ENCODE assay signal across 31 cellular contexts in genomic region chr1:221251580-221251979, GRCh38.
"Had no signal": no experiment of that assay in that cellular context is flagged by ENCODE, and none has a peak within 500 bp of the region (broad histone marks: within the 10 kb centered on the region; RNA-seq: fewer than 3 reads in every experiment).

No MANE protein-coding gene starts in this region.

- H3K27ac Mint-ChIP-seq: naive thymus-derived CD8-positive, alpha-beta T cell; natural killer cell treated with Interleukin-12 subunit alpha and Interleukin-12 subunit beta and Interleukin-15 and Interleukin-18, amount 100 ng/mL, for 72 hours; nephron progenitor cell; stimulated activated memory B cell treated with anti-CD40 and anti-IgM and Interleukin-4, amounts not matched to agents 10 μg/mL and 1 μg/mL and 100 μg/mL, for 72 hours; type B pancreatic cell had no signal

- H3K27me3 Mint-ChIP-seq: stimulated activated naive CD8-positive, alpha-beta T cell treated with anti-CD3 and anti-CD28 coated beads, Interleukin-15, amount 100 ng/mL, for 72 hours; type B pancreatic cell had no signal

- H3K4me1 ChIP-seq: pancreas, prostate gland, spleen, suprapubic skin, testis, tibial artery, transverse colon, upper lobe of right lung, uterus had no signal

- H3K9me3 Mint-ChIP-seq: natural killer cell treated with Interleukin-12 subunit alpha and Interleukin-12 subunit beta and Interleukin-15 and Interleukin-18, amount 100 ng/mL, for 72 hours; type B pancreatic cell had no signal

- H3K27me3 ChIP-seq: neutrophil, pancreas, spleen, suprapubic skin, testis, tibial artery, transverse colon, upper lobe of right lung, uterus had no signal

- H3K4me2 ChIP-seq: smooth muscle cell had no signal

- DNase-seq: naive thymus-derived CD8-positive, alpha-beta T cell; nephron progenitor cell; nucleus accumbens; pancreas; retina; right cardiac atrium; spleen; stimulated activated CD4-positive, alpha-beta T cell treated with anti-CD3 and anti-CD28 coated beads, Interleukin-12 subunit alpha, Interleukin-12 subunit beta, amount 100 ng/mL, for 4 hours; stimulated activated CD4-positive, alpha-beta T cell treated with anti-CD3 and anti-CD28 coated beads, Interleukin-1b, Interleukin-23, amount 100 ng/mL, for 48 hours; stimulated activated CD4-positive, alpha-beta T cell treated with anti-CD3 and anti-CD28 coated beads, Interleukin-4, amount 100 ng/mL, for 1 hour; stimulated activated CD4-positive, alpha-beta T cell treated with anti-CD3 and anti-CD28 coated beads, Interleukin-4, amount 100 ng/mL, for 4 hours; stimulated activated CD8-positive, alpha-beta memory T cell treated with anti-CD3 and anti-CD28 coated beads, Interleukin-4, amount 100 ng/mL, for 48 hours; stimulated activated naive CD4-positive, alpha-beta T cell; stimulated activated naive CD8-positive, alpha-beta T cell treated with anti-CD3 and anti-CD28 coated beads, Interleukin-15, amount 100 ng/mL, for 72 hours; stimulated activated naive CD8-positive, alpha-beta T cell treated with anti-CD3 and anti-CD28 coated beads, Interleukin-15, Interleukin-2, amounts not matched to agents 100 U/mL and 50 U/mL, for 24 hours; substantia nigra; testis; tibial artery; transverse colon; upper lobe of right lung; uterus had no signal

- H3K27ac ChIP-seq: neutrophil, pancreas, prostate gland, skin epidermis, spleen, suprapubic skin, testis, tibial artery, transverse colon, upper lobe of right lung, uterus had no signal

- H3K36me3 Mint-ChIP-seq: natural killer cell treated with Interleukin-12 subunit alpha and Interleukin-12 subunit beta and Interleukin-15 and Interleukin-18, amount 100 ng/mL, for 72 hours; type B pancreatic cell had no signal

- H3K36me3 ChIP-seq: neutrophil, pancreas, prostate gland, spleen, suprapubic skin, tibial artery, transverse colon, upper lobe of right lung, uterus had no signal

- H3K4me1 Mint-ChIP-seq: naive thymus-derived CD8-positive, alpha-beta T cell; neural crest cell; stimulated activated memory B cell treated with anti-CD40 and anti-IgM and Interleukin-4, amounts not matched to agents 10 μg/mL and 1 μg/mL and 100 μg/mL, for 72 hours; stimulated activated naive CD8-positive, alpha-beta T cell treated with anti-CD3 and anti-CD28 coated beads, Interleukin-15, amount 100 ng/mL, for 72 hours had no signal

- FAIRE-seq: pancreas had no signal

- ATAC-seq: naive thymus-derived CD8-positive, alpha-beta T cell; natural killer cell treated with Interleukin-12 subunit alpha and Interleukin-12 subunit beta and Interleukin-15 and Interleukin-18, amount 100 ng/mL, for 72 hours; pancreas; right cardiac atrium; sciatic nerve; stimulated activated memory B cell treated with anti-CD40 and anti-IgM and Interleukin-4, amounts not matched to agents 10 μg/mL and 1 μg/mL and 100 μg/mL, for 72 hours; stimulated activated naive CD8-positive, alpha-beta T cell treated with anti-CD3 and anti-CD28 coated beads, Interleukin-15, amount 100 ng/mL, for 72 hours; stimulated activated naive CD8-positive, alpha-beta T cell treated with anti-CD3 and anti-CD28 coated beads, Interleukin-15, Interleukin-2, amounts not matched to agents 100 U/mL and 50 U/mL, for 24 hours; upper lobe of right lung had no signal

- H3K9me3 ChIP-seq: neutrophil, pancreas, prostate gland, suprapubic skin, testis, tibial artery, upper lobe of right lung, uterus had no signal

- H3K4me3 Mint-ChIP-seq: naive thymus-derived CD8-positive, alpha-beta T cell; natural killer cell treated with Interleukin-12 subunit alpha and Interleukin-12 subunit beta and Interleukin-15 and Interleukin-18, amount 100 ng/mL, for 72 hours; nephron progenitor cell; neural crest cell; stimulated activated memory B cell treated with anti-CD40 and anti-IgM and Interleukin-4, amounts not matched to agents 10 μg/mL and 1 μg/mL and 100 μg/mL, for 72 hours; stimulated activated naive CD8-positive, alpha-beta T cell treated with anti-CD3 and anti-CD28 coated beads, Interleukin-15, amount 100 ng/mL, for 72 hours; type B pancreatic cell had no signal

- H3K4me3 ChIP-seq: pancreas, prostate gland, skin epidermis, smooth muscle cell, spleen, suprapubic skin, testis, tibial artery, transverse colon, upper lobe of right lung, uterus had no signal
